ENCODE assay signal across 16 cellular contexts in the genomic region with DNA sequence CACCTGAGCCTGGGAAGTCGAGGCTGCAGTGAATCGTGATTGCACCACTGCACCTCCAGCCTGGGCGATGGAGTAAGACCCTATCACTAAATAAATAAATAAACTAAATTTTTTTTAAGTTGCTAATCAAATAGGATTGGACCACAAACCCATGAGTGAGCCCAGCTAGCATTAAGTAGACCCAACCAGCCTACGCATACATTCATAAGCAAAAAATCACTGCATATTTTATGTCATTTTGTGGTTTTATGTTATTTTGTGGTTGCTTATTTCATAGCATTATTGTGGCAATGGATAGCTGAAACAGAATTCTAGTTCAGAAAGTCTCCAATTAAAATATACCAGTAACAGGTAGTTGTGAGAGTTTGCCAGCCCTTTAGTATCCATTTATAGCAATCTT. TPM values are rescaled to one million over a fixed set of nuclear protein-coding genes. Genes with fewer than 3 reads are reported as not detected.
DNase-seq lines count a peak whose midpoint lies in the region; ATAC-seq and TF ChIP-seq lines count a peak whose summit lies in the region.
"Had no signal": no experiment of that assay in that cellular context is flagged by ENCODE, and none has a peak within 500 bp of the region (broad histone marks: within the 10 kb centered on the region; RNA-seq: fewer than 3 reads in every experiment).

No MANE protein-coding gene starts in this region.

- no peaks in the 10 kb centered on the region for H3K9me2 ChIP-seq in SK-N-SH

- no peaks in the 10 kb centered on the region for H3K9me3 ChIP-seq in SK-N-SH
- no peaks in the 10 kb centered on the region for H3K9me3 ChIP-seq in fibroblast of lung (ENCODE audit: control insufficient read depth, insufficient read depth, low read depth, low read length)
- no peaks in the 10 kb centered on the region for H3K9me3 ChIP-seq in skeletal muscle satellite cell (replicated peaks; ENCODE audit: low read length)
- H3K9me3 ChIP-seq: stomach had no signal

- H3K4me3 ChIP-seq in SK-N-SH (ENCODE audit: low read depth in 2 of 2, low read length in 1 of 2) (no peak overlapping the region), fibroblast of lung (replicated peaks in 1 of 4; ENCODE audit: control extremely low read depth in 1 of 4, insufficient read depth in 1 of 4, low read depth in 3 of 4, low read length in 4 of 4) (no peak overlapping the region), skeletal muscle satellite cell (ENCODE audit: low read length) (no peak overlapping the region)
- H3K4me3 ChIP-seq: stomach had no signal

- H3K27me3 ChIP-seq in SK-N-SH (ENCODE audit: insufficient read depth) (no peaks in the 10 kb centered on the region), fibroblast of lung (ENCODE audit: control insufficient read depth, insufficient read depth, low read length) (no peaks in the 10 kb centered on the region), skeletal muscle satellite cell (ENCODE audit: control insufficient read depth, insufficient read depth, low read length) (peaks cover 9% of the 10 kb centered on the region)
- H3K27me3 ChIP-seq: stomach had no signal

- TF ChIP-seq CTCF in SK-N-SH (IDR thresholded peaks at IDR 0.05) (no peak), fibroblast of lung (conservative IDR thresholded peaks at IDR 0.05 in 1 of 2, IDR thresholded peaks at IDR 0.05 in 1 of 2; ENCODE audit: low read depth in 1 of 2, low read length in 2 of 2) (no peak)

- POLR2A ChIA-PET in SK-N-SH (lab: Yijun Ruan, JAX): no interaction called here

- CTCF ChIA-PET in SK-N-SH (lab: Yijun Ruan, JAX): interaction anchor here (0.7 to 1.4 kb wide), 4 partner anchors 8 to 1845 kb away, joined by 3 to 7 read pairs (median 4); no protein-coding TSS in a partner anchor

- no peak for TF ChIP-seq RAD21 in SK-N-SH (IDR thresholded peaks at IDR 0.05; ENCODE audit: low read length)

- ATAC-seq in HG03095 (IDR thresholded peaks at IDR 0.05; ENCODE audit: unreplicated experiment) (no peak), HG03439 (IDR thresholded peaks at IDR 0.05; ENCODE audit: unreplicated experiment) (no peak)
- ATAC-seq: activated CD4-positive, alpha-beta T cell treated with anti-CD3 and anti-CD28 coated beads for 36 hours; left ventricle myocardium superior had no signal

- no peaks in the 10 kb centered on the region for H3K79me2 ChIP-seq in SK-N-SH (ENCODE audit: insufficient read depth)
- no peaks in the 10 kb centered on the region for H3K79me2 ChIP-seq in fibroblast of lung (ENCODE audit: control insufficient read depth, insufficient read depth, low read length)

- H4K20me1 ChIP-seq in SK-N-SH (ENCODE audit: insufficient read depth) (no peaks in the 10 kb centered on the region), fibroblast of lung (ENCODE audit: control insufficient read depth, extremely low read depth, insufficient read depth, low read length) (no peaks in the 10 kb centered on the region)

- 81% methylated on average over 4 of the region's 4 CpGs for WGBS in SK-N-SH (ENCODE audit: low lambda C conversion rate)

- H3K36me3 ChIP-seq in SK-N-SH (replicated peaks in 1 of 2; ENCODE audit: control insufficient read depth in 1 of 2, insufficient read depth in 2 of 2, low read length in 1 of 2): no peaks in the 10 kb centered on the region
- no peaks in the 10 kb centered on the region for H3K36me3 ChIP-seq in fibroblast of lung (ENCODE audit: control insufficient read depth, insufficient read depth, low read length)
- H3K36me3 ChIP-seq in skeletal muscle satellite cell (ENCODE audit: insufficient read depth, low read length): no peaks in the 10 kb centered on the region

- H3K9ac ChIP-seq in SK-N-SH (no peak overlapping the region), fibroblast of lung (ENCODE audit: insufficient read depth, low read length) (no peak overlapping the region), skeletal muscle satellite cell (ENCODE audit: low read depth, low read length) (no peak overlapping the region)

- DNase-seq in ELR (ENCODE audit: low read depth) (peak; percentile 94), SK-N-SH (no peak), fibroblast of lung (ENCODE audit: low read depth in 2 of 2) (peak; percentile 83 to 99), iPS-NIHi7 (ENCODE audit: extremely low spot score) (no peak)
- DNase-seq: activated CD4-positive, alpha-beta T cell treated with anti-CD3 and anti-CD28 coated beads for 36 hours; activated naive CD4-positive, alpha-beta T cell treated with anti-CD3 and anti-CD28 coated beads, Interleukin-2, amount 10 ng/mL, durations not matched to agents 7 days and 5 days; left ventricle myocardium superior; MM.1S; NCI-H187 treated with DMSO at 0.1 percent for 48 hours; NCI-H524; posterior cingulate gyrus; stomach; T1000 had no signal

- no peak for TF ChIP-seq EP300 in SK-N-SH (IDR thresholded peaks at IDR 0.05; ENCODE audit: borderline replicate concordance in 1 of 2, low read depth in 1 of 2, low read length in 1 of 2)

- H3K27ac ChIP-seq in SK-N-SH (ENCODE audit: low read depth in 2 of 2, low read length in 1 of 2): no peak overlapping the region
- H3K27ac ChIP-seq in fibroblast of lung (ENCODE audit: insufficient read depth, low read length): no peak overlapping the region
- H3K27ac ChIP-seq: stomach had no signal

- H2AFZ ChIP-seq in SK-N-SH (ENCODE audit: low read depth) (no peak overlapping the region), fibroblast of lung (ENCODE audit: low read length) (no peak overlapping the region)

- H3K4me1 ChIP-seq in SK-N-SH (ENCODE audit: control insufficient read depth in 1 of 2, insufficient read depth in 2 of 2, low read depth in 1 of 2, low read length in 1 of 2): no peaks in the 10 kb centered on the region; a peak in 2 of 4 replicates
- H3K4me1 ChIP-seq in fibroblast of lung (ENCODE audit: control insufficient read depth, extremely low read depth, insufficient read depth, low read length): no peaks in the 10 kb centered on the region
- H3K4me1 ChIP-seq in skeletal muscle satellite cell (ENCODE audit: control insufficient read depth, insufficient read depth, low read length): peaks cover 15% of the 10 kb centered on the region
- H3K4me1 ChIP-seq: stomach had no signal

- H3K4me2 ChIP-seq in SK-N-SH (no peak overlapping the region), fibroblast of lung (ENCODE audit: extremely low read depth, insufficient read depth, low read length) (no peak overlapping the region), skeletal muscle satellite cell (ENCODE audit: low read length) (peak overlapping the region; percentile 17)

- no peaks in the 10 kb centered on the region for H3F3A ChIP-seq in SK-N-SH (replicated peaks; ENCODE audit: insufficient read depth)

TF ChIP-seq in SK-N-SH, 30 proteins besides CTCF, POLR2A, EP300 and RAD21 (continues in another document):
- TF ChIP-seq FOXM1 (IDR thresholded peaks at IDR 0.05; ENCODE audit: low read depth): no peak
- TF ChIP-seq MEF2A (IDR thresholded peaks at IDR 0.05; ENCODE audit: borderline replicate concordance, low read depth): no peak
- no peak for TF ChIP-seq TEAD4 (IDR thresholded peaks at IDR 0.05; ENCODE audit: borderline replicate concordance, insufficient read depth)
- TF ChIP-seq, protein P1, sequence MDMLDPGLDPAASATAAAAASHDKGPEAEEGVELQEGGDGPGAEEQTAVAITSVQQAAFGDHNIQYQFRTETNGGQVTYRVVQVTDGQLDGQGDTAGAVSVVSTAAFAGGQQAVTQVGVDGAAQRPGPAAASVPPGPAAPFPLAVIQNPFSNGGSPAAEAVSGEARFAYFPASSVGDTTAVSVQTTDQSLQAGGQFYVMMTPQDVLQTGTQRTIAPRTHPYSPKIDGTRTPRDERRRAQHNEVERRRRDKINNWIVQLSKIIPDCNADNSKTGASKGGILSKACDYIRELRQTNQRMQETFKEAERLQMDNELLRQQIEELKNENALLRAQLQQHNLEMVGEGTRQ (IDR thresholded peaks at IDR 0.05; ENCODE audit: borderline replicate concordance, low read depth, low read length): no peak
- TF ChIP-seq SIN3A (IDR thresholded peaks at IDR 0.05; ENCODE audit: borderline replicate concordance, low read depth, low read length): no peak
- TF ChIP-seq RCOR1 (IDR thresholded peaks at IDR 0.05; ENCODE audit: low read length): no peak
- TF ChIP-seq RFX5 (IDR thresholded peaks at IDR 0.05; ENCODE audit: low read length): no peak
- no peak for TF ChIP-seq CHD2 (IDR thresholded peaks at IDR 0.05; ENCODE audit: low read length, partially characterized antibody)
- no peak for TF ChIP-seq SMC3 (IDR thresholded peaks at IDR 0.05; ENCODE audit: low read depth, low read length)
- 0 out of 2 replicates have a peak, but pooled peaks have one; percentile 11 for TF ChIP-seq FOSL2 (IDR thresholded peaks at IDR 0.05; ENCODE audit: borderline replicate concordance, low read depth)
- TF ChIP-seq YY1 (IDR thresholded peaks at IDR 0.05; ENCODE audit: low read depth): no peak
- TF ChIP-seq NRF1 (IDR thresholded peaks at IDR 0.05; ENCODE audit: low read depth, low read length): no peak
- TF ChIP-seq NFIC (IDR thresholded peaks at IDR 0.05; ENCODE audit: borderline replicate concordance): peak; percentile 10; the same call in 1 of the 2 replicates
- no peak for TF ChIP-seq GABPA (IDR thresholded peaks at IDR 0.05; ENCODE audit: low read depth)
- peak; percentile 20 for TF ChIP-seq JUND (IDR thresholded peaks at IDR 0.05)
- no peak for TF ChIP-seq TAF1 (IDR thresholded peaks at IDR 0.05; ENCODE audit: borderline replicate concordance, low read depth, low read length)
- no peak for TF ChIP-seq FOXJ3 (CRISPR knock-in tag; IDR thresholded peaks at IDR 0.05)
- TF ChIP-seq TCF12 (IDR thresholded peaks at IDR 0.05): peak; percentile 48; the same call in 1 of the 2 replicates
- TF ChIP-seq, protein P2, sequence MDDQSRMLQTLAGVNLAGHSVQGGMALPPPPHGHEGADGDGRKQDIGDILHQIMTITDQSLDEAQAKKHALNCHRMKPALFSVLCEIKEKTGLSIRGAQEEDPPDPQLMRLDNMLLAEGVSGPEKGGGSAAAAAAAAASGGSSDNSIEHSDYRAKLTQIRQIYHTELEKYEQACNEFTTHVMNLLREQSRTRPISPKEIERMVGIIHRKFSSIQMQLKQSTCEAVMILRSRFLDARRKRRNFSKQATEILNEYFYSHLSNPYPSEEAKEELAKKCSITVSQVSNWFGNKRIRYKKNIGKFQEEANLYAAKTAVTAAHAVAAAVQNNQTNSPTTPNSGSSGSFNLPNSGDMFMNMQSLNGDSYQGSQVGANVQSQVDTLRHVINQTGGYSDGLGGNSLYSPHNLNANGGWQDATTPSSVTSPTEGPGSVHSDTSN (IDR thresholded peaks at IDR 0.05): peak; percentile 45; the same call in 1 of the 2 replicates
- no peak for TF ChIP-seq EZH2phosphoT487 (IDR thresholded peaks at IDR 0.05; ENCODE audit: borderline replicate concordance, low read depth)

RNA-seq across cellular contexts. Expression of a gene that starts 29.1 kb away (rescaled TPM):
- 26.5 and 27.7 TPM in 2 replicates for polyA plus RNA-seq in SK-N-SH (2012; rRNA removed)
- 33.9 and 52.2 TPM in 2 replicates for polyA plus RNA-seq in SK-N-SH (2012; cell fraction: cytosol; rRNA removed)
- polyA plus RNA-seq in SK-N-SH (2012; cell fraction: nucleus; rRNA removed): 17.5 and 44.8 TPM in 2 replicates
- total RNA-seq in fibroblast of lung: 79.9 and 92.7 TPM in 2 replicates
- polyA plus RNA-seq in fibroblast of lung: 83.8 and 94.1 TPM in 2 replicates
- polyA plus RNA-seq in fibroblast of lung (2012): 59.9 and 67.3 TPM in 2 replicates
- polyA minus RNA-seq in fibroblast of lung (ENCODE audit: low replicate concordance): 2.2 and 4.8 TPM in 2 replicates
- total RNA-seq in skeletal muscle satellite cell (2012; rRNA removed): 62.9 and 86.7 TPM in 2 replicates

Comparison
In these comparisons a context has a peak if more than half of its experiments do, and no peak if none do; other contexts are left out.
1. DNase-seq: peak in ELR (single experiment) and fibroblast of lung (2 of 2); none in SK-N-SH (single experiment) and iPS-NIHi7 (single experiment).